ENCODE assay signal across 28 cellular contexts in genomic region chr16:86355951-86356350, GRCh38.
DNase-seq lines count a peak whose midpoint lies in the region; ATAC-seq, FAIRE-seq and TF ChIP-seq lines count a peak whose summit lies in the region.
"Had no signal": no experiment of that assay in that cellular context is flagged by ENCODE, and none has a peak within 500 bp of the region (broad histone marks: within the 10 kb centered on the region; RNA-seq: fewer than 3 reads in every experiment).

No MANE protein-coding gene starts in this region.

- H3K4me2 ChIP-seq in HCT116 (ENCODE audit: low read length) = peak overlapping the region; percentile 75
- H3K4me2 ChIP-seq in K562 (ENCODE audit: insufficient read depth, low read length) = no peak overlapping the region

- no TSS peak for BruUV-seq in HCT116 (replicated peaks; lab: Mats Ljungman, UMichigan)
- BruUV-seq in K562 (replicated peaks; lab: Mats Ljungman, UMichigan) = no TSS peak

- ATAC-seq in HCT116 = peak; percentile 70
- no peak for ATAC-seq in K562
- no peak for ATAC-seq in mucosa of descending colon
- ATAC-seq: left lobe of liver; Panc1; stimulated activated naive CD8-positive, alpha-beta T cell treated with anti-CD3 and anti-CD28 coated beads, Interleukin-15, Interleukin-2, amounts not matched to agents 100 U/mL and 50 U/mL, for 24 hours had no signal

- CTCF ChIA-PET in HCT116 (lab: Charles Lee) = interaction anchor here (1.4 to 2.0 kb wide), 2 partner anchors 15 to 163 kb away, joined by 3 to 4 read pairs; no protein-coding TSS in a partner anchor
- CTCF ChIA-PET in K562 (lab: Yijun Ruan, JAX; ENCODE audit: low intra/inter-chr PET ratio) = no interaction called here

- POLR2A ChIA-PET in HCT116 (lab: Charles Lee) (interaction anchor here (1.3 kb wide), 1 partner anchor 162 kb away, joined by 3 read pairs; no protein-coding TSS in a partner anchor), K562 (lab: Yijun Ruan, JAX) (interaction anchor here (0.9 kb wide), 1 partner anchor 17 kb away, joined by 3 read pairs; no protein-coding TSS in a partner anchor)

- H3K9ac ChIP-seq in HCT116 (ENCODE audit: low read length) (peak overlapping the region; percentile 67), K562 (ENCODE audit: insufficient read depth in 1 of 2, low read depth in 2 of 2, low read length in 2 of 2) (no peak overlapping the region)

- H2AFZ ChIP-seq in HCT116 (ENCODE audit: low read depth, low read length, poor library complexity, severe bottlenecking) (peak overlapping the region; percentile 13), K562 (ENCODE audit: low read depth, low read length) (no peak overlapping the region)

- DNase-seq in HCT116 (ENCODE audit: low read depth, low spot score) (peak; percentile 74), NCI-H226 (peak; percentile 77), K562 (ENCODE audit: extremely low read depth in 1 of 4, low spot score in 3 of 4) (no peak), sigmoid colon (no peak), tibial artery (no peak), NCI-H187 treated with DMSO at 0.1 percent for 48 hours (lab: John Stamatoyannopoulos, UW) (no peak), NCI-H2196 (lab: John Stamatoyannopoulos, UW; ENCODE audit: unreplicated experiment) (no peak), mucosa of descending colon (no peak)
- DNase-seq: activated CD4-positive, alpha-beta T cell treated with anti-CD3 and anti-CD28 coated beads, Interleukin-2, amount 10 ng/mL, durations not matched to agents 24 days and 14 days; amygdala; Caco-2; colonic mucosa; DMS53; effector CD4-positive, alpha-beta T cell; glutamatergic neuron; NCI-H1105; NCI-H2029; NCI-H2227 treated with DMSO at 0.1 percent for 48 hours; ovary; retina; SHP77; small intestine; stimulated activated CD4-positive, alpha-beta T cell treated with anti-CD3 and anti-CD28 coated beads, Interleukin-2, amount 100 ng/mL, for 24 hours; stimulated activated naive CD8-positive, alpha-beta T cell treated with anti-CD3 and anti-CD28 coated beads, Interleukin-15, Interleukin-2, amounts not matched to agents 100 U/mL and 50 U/mL, for 24 hours had no signal

- TF ChIP-seq RAD21 in HCT116 (IDR thresholded peaks at IDR 0.05; ENCODE audit: low read depth) (no peak), K562 (CRISPR knock-in tag; conservative IDR thresholded peaks at IDR 0.05 in 1 of 2, IDR thresholded peaks at IDR 0.05 in 1 of 2) (no peak)

- TF ChIP-seq EP300 in K562 (IDR thresholded peaks at IDR 0.05; ENCODE audit: low read length) (no peak), sigmoid colon (IDR thresholded peaks at IDR 0.05) (no peak)

- no peaks in the 10 kb centered on the region for H3K27me3 ChIP-seq in HCT116 (ENCODE audit: insufficient read depth, low read length)
- peaks cover 6 to 48% of the 10 kb centered on the region in 2 experiments; a peak in 4 of 5 replicates for H3K27me3 ChIP-seq in K562 (ENCODE audit: control insufficient read depth in 2 of 2, insufficient read depth in 2 of 2, low read length in 2 of 2)
- no peaks in the 10 kb centered on the region for H3K27me3 ChIP-seq in sigmoid colon
- peaks cover 3 to 93% of the 10 kb centered on the region in 2 donors for H3K27me3 ChIP-seq in tibial artery
- H3K27me3 ChIP-seq: cardiac muscle cell, colonic mucosa, ovary had no signal

- H4K20me1 ChIP-seq in HCT116 (ENCODE audit: insufficient read depth) = no peaks in the 10 kb centered on the region
- H4K20me1 ChIP-seq in K562 (replicated peaks; ENCODE audit: control insufficient read depth, insufficient read depth, low read length) = 0 out of 2 replicates have a peak, but pooled peaks cover 3% of the 10 kb centered on the region

- H3K27ac ChIP-seq in HCT116 (ENCODE audit: low read depth, low read length) (peak overlapping the region; percentile 83), K562 (ENCODE audit: extremely low read depth, low read depth, low read length) (no peak overlapping the region), sigmoid colon (peak overlapping the region in 3 of 4 donors; percentile 70 to 82 (median 74)), tibial artery (no peak overlapping the region)
- H3K27ac ChIP-seq: cardiac muscle cell, colonic mucosa, epithelial cell of prostate, ovary had no signal

- H3K4me3 ChIP-seq in HCT116 (replicated peaks in 1 of 2; ENCODE audit: low read depth in 1 of 2, low read length in 2 of 2) (peak overlapping the region in 1 of 2 experiments; percentile 37; a peak in 2 of 4 replicates), K562 (no peak overlapping the region), sigmoid colon (no peak overlapping the region), tibial artery (no peak overlapping the region), mucosa of descending colon (no peak overlapping the region)
- H3K4me3 ChIP-seq: cardiac muscle cell, colonic mucosa, ovary had no signal

- no peaks in the 10 kb centered on the region for H3K36me3 ChIP-seq in HCT116 (ENCODE audit: control insufficient read depth in 1 of 2, insufficient read depth in 2 of 2, low read length in 2 of 2)
- H3K36me3 ChIP-seq in K562 (ENCODE audit: control insufficient read depth, insufficient read depth, low read length) = no peaks in the 10 kb centered on the region
- H3K36me3 ChIP-seq in sigmoid colon = no peaks in the 10 kb centered on the region
- no peaks in the 10 kb centered on the region for H3K36me3 ChIP-seq in tibial artery
- H3K36me3 ChIP-seq in mucosa of descending colon (ENCODE audit: low read depth) = no peaks in the 10 kb centered on the region
- H3K36me3 ChIP-seq: cardiac muscle cell, colonic mucosa, ovary had no signal

- peaks cover 51 to 64% of the 10 kb centered on the region in 2 experiments for H3K4me1 ChIP-seq in HCT116 (ENCODE audit: control insufficient read depth in 1 of 2, insufficient read depth in 2 of 2, low read length in 2 of 2)
- H3K4me1 ChIP-seq in K562 (replicated peaks in 1 of 2; ENCODE audit: control insufficient read depth in 2 of 2, insufficient read depth in 2 of 2, low read length in 2 of 2) = no peaks in the 10 kb centered on the region
- peaks cover 0 to 36% (median 16%) of the 10 kb centered on the region in 4 donors for H3K4me1 ChIP-seq in sigmoid colon
- H3K4me1 ChIP-seq in tibial artery = no peaks in the 10 kb centered on the region
- no peaks in the 10 kb centered on the region for H3K4me1 ChIP-seq in mucosa of descending colon (ENCODE audit: low read depth)
- H3K4me1 ChIP-seq: Caco-2, colonic mucosa had no signal

- TF ChIP-seq POLR2A in HCT116 (IDR thresholded peaks at IDR 0.05; ENCODE audit: borderline replicate concordance, extremely low read depth, insufficient read depth, insufficient read length) (no peak), K562 (conservative IDR thresholded peaks at IDR 0.05) (no peak), sigmoid colon (IDR thresholded peaks at IDR 0.05) (no peak)

- 0% methylated on average over 3 of the region's 3 CpGs for WGBS in K562 (ENCODE audit: insufficient coverage, low coverage, missing lambda C conversion rate)
- whole genome bisulfite sequencing in sigmoid colon, 2 donors = 93% methylated on average over 3 of the region's 3 CpGs

- H3K79me2 ChIP-seq in HCT116 (ENCODE audit: insufficient read depth, low read length) (no peaks in the 10 kb centered on the region), K562 (ENCODE audit: control insufficient read depth, insufficient read depth, low read length) (no peaks in the 10 kb centered on the region)

- H3K9me3 ChIP-seq in HCT116 (ENCODE audit: control insufficient read depth in 1 of 2, insufficient read depth in 1 of 2, low read depth in 1 of 2, low read length in 2 of 2) (no peaks in the 10 kb centered on the region), K562 (replicated peaks; ENCODE audit: control insufficient read depth, insufficient read depth, low read depth, low read length) (no peaks in the 10 kb centered on the region), sigmoid colon (peaks cover 0 to 3% (median 2%) of the 10 kb centered on the region in 4 donors), tibial artery (peaks cover 0 to 13% (median 9%) of the 10 kb centered on the region in 3 donors), mucosa of descending colon (no peaks in the 10 kb centered on the region)
- H3K9me3 ChIP-seq: colonic mucosa, ovary had no signal

- TF ChIP-seq CTCF in HCT116 (IDR thresholded peaks at IDR 0.05 in 2 of 3, conservative IDR thresholded peaks at IDR 0.05 in 1 of 3; ENCODE audit: borderline replicate concordance in 1 of 3, insufficient read depth in 1 of 3, low read depth in 2 of 3, low read length in 2 of 3) = no peak
- no peak for TF ChIP-seq CTCF in K562 (IDR thresholded peaks at IDR 0.05 in 2 of 3, conservative IDR thresholded peaks at IDR 0.05 in 1 of 3; ENCODE audit: insufficient read depth in 2 of 3, low read depth in 1 of 3, low read length in 3 of 3)
- TF ChIP-seq CTCF in sigmoid colon (IDR thresholded peaks at IDR 0.05) = no peak
- no peak for TF ChIP-seq CTCF in tibial artery (IDR thresholded peaks at IDR 0.05)
- no peak for TF ChIP-seq CTCF in mucosa of descending colon (IDR thresholded peaks at IDR 0.05)

- in situ Hi-C loops in K562 (cut with MboI) = no loop called here

- FAIRE-seq in K562 (lab: Jason Lieb, UNC) = no peak
- FAIRE-seq: small intestine had no signal

- intact Hi-C loops in HCT116 (cut with micrococcal nuclease) = no loop called here
- intact Hi-C loops in K562 (cut with micrococcal nuclease) = no loop called here
- intact Hi-C loops in sigmoid colon (cut with DNase I) = no loop called here
- intact Hi-C loops in tibial artery (cut with DNase I; ENCODE audit: low total_unique reads) = no loop called here
- intact Hi-C loops in mucosa of descending colon (cut with DNase I, micrococcal nuclease) = no loop called here

- RAD21 ChIA-PET in HCT116 (lab: Charles Lee; ENCODE audit: low non-redundant PET in 1 of 2, low total read pairs in 2 of 2, uncharacterized antibody in 2 of 2, unreplicated experiment in 2 of 2) = interaction anchor here in 1 of 2 experiments (1.7 kb wide), 1 partner anchor 103 kb away, joined by 4 read pairs; no protein-coding TSS in a partner anchor

- H3K9me1 ChIP-seq in K562 (ENCODE audit: control insufficient read depth, insufficient read depth, low read length) = no peaks in the 10 kb centered on the region

- no peaks in the 10 kb centered on the region for H3K9me2 ChIP-seq in HCT116 (ENCODE audit: insufficient read depth)

TF ChIP-seq in HCT116, 20 proteins besides CTCF, POLR2A, EP300 and RAD21 (continues in another document):
- TF ChIP-seq, protein P1, sequence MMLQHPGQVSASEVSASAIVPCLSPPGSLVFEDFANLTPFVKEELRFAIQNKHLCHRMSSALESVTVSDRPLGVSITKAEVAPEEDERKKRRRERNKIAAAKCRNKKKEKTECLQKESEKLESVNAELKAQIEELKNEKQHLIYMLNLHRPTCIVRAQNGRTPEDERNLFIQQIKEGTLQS (IDR thresholded peaks at IDR 0.05) = no peak
- TF ChIP-seq POLR2AphosphoS5 (IDR thresholded peaks at IDR 0.05; ENCODE audit: low read depth, low read length) = no peak
- TF ChIP-seq SP1 (IDR thresholded peaks at IDR 0.05; ENCODE audit: low read depth) = no peak; the same call in 1 of the 2 replicates

TF ChIP-seq in K562, 482 proteins besides CTCF, POLR2A, EP300 and RAD21 (continues in another document):
- TF ChIP-seq ZBTB8A (IDR thresholded peaks at IDR 0.05; ENCODE audit: partially characterized antibody) = no peak

Comparison
In these comparisons a context has a peak if more than half of its experiments do, and no peak if none do; other contexts are left out.
1. DNase-seq: peak in HCT116 (single experiment) and NCI-H226 (single experiment); none in K562 (0 of 4), sigmoid colon (single experiment), tibial artery (0 of 2), NCI-H187 treated with DMSO at 0.1 percent for 48 hours (single experiment), NCI-H2196 (single experiment) and mucosa of descending colon (0 of 3).
2. H3K27ac ChIP-seq: peak in HCT116 (single experiment) and sigmoid colon (3 of 4); none in K562 (single experiment) and tibial artery (0 of 2).
3. Of the 22 proteins assayed by ChIP-seq in both K562 and HCT116: peak only in K562: none; only in HCT116: FOSL1, JUND, MAX, YY1, ZBTB33 and ZFX; in both: none; in neither: 16.